8 cellular contexts compared by ENCODE assay signal in genomic region chr20:47501483-47502270, GRCh38. TPM values are rescaled to one million over a fixed set of nuclear protein-coding genes. Genes with fewer than 3 reads are reported as not detected.
DNase-seq lines count a peak whose midpoint lies in the region; ATAC-seq and TF ChIP-seq lines count a peak whose summit lies in the region.

Gene NCOA3, plus strand, starts transcription at chr20:47501887. Its CDS starts 120,361 bp downstream, at chr20:47622248.

- H3K27ac ChIP-seq in colonic mucosa, result peak within 1 kb of the TSS; percentile 81

- H3K36me3 ChIP-seq in BE2C (no peaks in the 10 kb centered on the region), colonic mucosa (no peaks in the 10 kb centered on the region)

- intact Hi-C loops in colonic mucosa (cut with DNase I) (loop anchor here (10.0 kb wide), 2 partner anchors 73 to 123 kb away; no protein-coding TSS in a partner anchor), left colon (cut with DNase I, micrococcal nuclease) (loop anchor here in 1 of 2 donors (5.0 kb wide), 1 partner anchor 121 kb away; no protein-coding TSS in a partner anchor)

- peak within 1 kb of the TSS; percentile 84 to 100 for H3K9ac ChIP-seq in colonic mucosa (ENCODE audit: low read depth in 2 of 2, low read length in 2 of 2)

- H3K9me3 ChIP-seq in BE2C, result no peaks in the 10 kb centered on the region
- H3K9me3 ChIP-seq in colonic mucosa, result no peaks in the 10 kb centered on the region

- peak; percentile 71 for ATAC-seq in HG03442 (IDR thresholded peaks at IDR 0.05; ENCODE audit: unreplicated experiment)
- peak; percentile 91 for ATAC-seq in left colon

- DNase-seq in BE2C, result peak; percentile 100
- DNase-seq in NCI-H524 treated with DMSO at 0.1 percent for 48 hours (lab: John Stamatoyannopoulos, UW), result peak; percentile 70
- peak; percentile 93 to 96 for DNase-seq in activated CD4-positive, alpha-beta T cell treated with anti-CD3 and anti-CD28 coated beads for 4 hours
- peak; percentile 96 for DNase-seq in colonic mucosa
- DNase-seq in left colon, result peak; percentile 96 to 99
- peak; percentile 88 to 91 for DNase-seq in stimulated activated CD4-positive, alpha-beta T cell treated with anti-CD3 and anti-CD28 coated beads, Interleukin-1b, Interleukin-23, amount 100 ng/mL, for 4 hours (ENCODE audit: low read depth in 2 of 2)

- peak; percentile 43 for TF ChIP-seq CTCF in BE2C (IDR thresholded peaks at IDR 0.05; ENCODE audit: low read depth, low read length)
- peak; percentile 47 for TF ChIP-seq CTCF in colonic mucosa (IDR thresholded peaks at IDR 0.05)

- H3K4me3 ChIP-seq in BE2C (ENCODE audit: low read depth, low read length) (peak within 1 kb of the TSS; percentile 91), colonic mucosa (peak within 1 kb of the TSS; percentile 73)

- no peaks in the 10 kb centered on the region for H3K27me3 ChIP-seq in BE2C
- no peaks in the 10 kb centered on the region for H3K27me3 ChIP-seq in colonic mucosa

- TF ChIP-seq POLR2A in GM19193 (IDR thresholded peaks at IDR 0.05; ENCODE audit: extremely low read depth, insufficient read depth, insufficient read length), result peak; percentile 98

- H3K4me1 ChIP-seq in BE2C (no peaks in the 10 kb centered on the region), colonic mucosa (no peaks in the 10 kb centered on the region)

RNA-seq across cellular contexts. Expression of gene NCOA3, which starts in this region (rescaled TPM):
- polyA plus RNA-seq in BE2C (2012; ENCODE audit: insufficient read depth, insufficient read length, low read depth), result 8.5 TPM
- total RNA-seq in colonic mucosa (10 to 100 TPM; 17.1 to 24.2 TPM), left colon (10 to 100 TPM; 22.9 to 23.6 TPM)

Comparison
In these comparisons a context has a peak if more than half of its experiments do, and no peak if none do; other contexts are left out.
1. Peak in every context shown above with its lines: DNase-seq, ATAC-seq, H3K4me3 ChIP-seq and H3K27ac ChIP-seq.